Comparison of ENCODE assay signal across 24 cellular contexts in the genomic region with DNA sequence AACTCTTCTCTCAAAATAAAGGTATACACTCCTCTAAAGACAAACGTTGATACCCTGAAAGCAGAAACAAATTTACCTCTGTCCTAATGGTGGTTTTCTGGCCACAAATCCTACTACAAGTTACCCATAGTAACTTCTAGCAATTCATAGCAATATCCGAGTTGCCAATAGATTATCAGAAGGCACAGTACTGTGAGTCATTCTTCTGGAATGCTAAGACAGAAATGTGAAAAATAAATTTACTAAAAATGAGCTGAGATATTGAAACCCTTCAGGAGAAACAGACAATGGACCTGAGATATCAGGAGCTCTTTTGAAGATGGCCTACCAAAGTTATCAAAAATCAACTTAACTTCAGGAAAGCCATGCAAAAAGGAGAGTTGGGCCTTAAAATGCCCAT.
A peak's percentile ranks its signal among the peaks of the same experiment; 100 is the strongest.
DNase-seq lines count a peak whose midpoint lies in the region; ATAC-seq and TF ChIP-seq lines count a peak whose summit lies in the region.
"Had no signal": no experiment of that assay in that cellular context is flagged by ENCODE, and none has a peak within 500 bp of the region (broad histone marks: within the 10 kb centered on the region; RNA-seq: fewer than 3 reads in every experiment).

No MANE protein-coding gene starts in this region.

- H3K9ac ChIP-seq in PC-3 (ENCODE audit: low read length) = no peak overlapping the region

- no peaks in the 10 kb centered on the region for H3K9me2 ChIP-seq in PC-3 (replicated peaks; ENCODE audit: low read length)

- CTCF ChIA-PET in PC-3 (lab: Charles Lee) = interaction anchor here (0.6 kb wide), 1 partner anchor 372 kb away, joined by 3 read pairs; no protein-coding TSS in a partner anchor

- DNase-seq in ELR (ENCODE audit: low read depth) (peak; percentile 71), PC-3 (peak; percentile 24), fibroblast of gingiva (ENCODE audit: low read depth) (peak; percentile 7), myocyte (ENCODE audit: low read depth) (peak; percentile 29), iPS-NIHi11 (ENCODE audit: low spot score) (no peak)
- DNase-seq in effector memory CD4-positive, alpha-beta T cell = no peak
- DNase-seq: activated CD4-positive, CD25-positive, alpha-beta regulatory T cell; activated CD8-positive, alpha-beta T cell treated with anti-CD3 and anti-CD28 coated beads for 36 hours; activated naive CD4-positive, alpha-beta T cell treated with Interleukin-2 at 50 U/mL for 16 hours; amygdala; CD4-positive, CD25-positive, alpha-beta regulatory T cell; effector memory CD8-positive, alpha-beta T cell; foreskin melanocyte; GDM1; GOT3; Karpas-422; NCI-H2107; NCI-H510A; NK-92 treated with Interleukin-12 subunit alpha and Interleukin-12 subunit beta, amount 100 ng/mL, for 24 hours; posterior cingulate gyrus; stimulated activated naive CD4-positive, alpha-beta T cell treated with Interleukin-2 at 50 U/mL for 16 hours; T1000 had no signal

- ATAC-seq in PC-3 (peak; percentile 22; the same call in 1 of the 2 replicates), HG02852 (IDR thresholded peaks at IDR 0.05; ENCODE audit: unreplicated experiment) (no peak), GM21576 (IDR thresholded peaks at IDR 0.05; ENCODE audit: unreplicated experiment) (no peak)
- ATAC-seq: activated CD8-positive, alpha-beta T cell treated with anti-CD3 and anti-CD28 coated beads for 36 hours; effector memory CD8-positive, alpha-beta T cell had no signal

- H3K79me2 ChIP-seq in PC-3 (ENCODE audit: low read length) = no peaks in the 10 kb centered on the region

- TF ChIP-seq CTCF in PC-3 (conservative IDR thresholded peaks at IDR 0.05; ENCODE audit: low read depth, low read length) = no peak

- H3K4me3 ChIP-seq in PC-3 (ENCODE audit: low read length) = no peak overlapping the region
- no peak overlapping the region for H3K4me3 ChIP-seq in effector memory CD4-positive, alpha-beta T cell (ENCODE audit: insufficient read depth, low read depth, low read length, poor library complexity, severe bottlenecking)

- BruUV-seq in PC-3 (replicated peaks; lab: Mats Ljungman, UMichigan) = no TSS peak

- no peaks in the 10 kb centered on the region for H3K9me3 ChIP-seq in PC-3 (ENCODE audit: low read length)
- H3K9me3 ChIP-seq in effector memory CD4-positive, alpha-beta T cell (ENCODE audit: control insufficient read depth, low read length) = no peaks in the 10 kb centered on the region

- POLR2A ChIA-PET in PC-3 (lab: Charles Lee; ENCODE audit: unreplicated experiment) = no interaction called here

- H4K20me1 ChIP-seq in PC-3 (ENCODE audit: low read length) = no peaks in the 10 kb centered on the region

- H3K27ac ChIP-seq in PC-3 (ENCODE audit: low read length) = no peak overlapping the region
- no peak overlapping the region for H3K27ac ChIP-seq in effector memory CD4-positive, alpha-beta T cell (ENCODE audit: insufficient read depth, low read length, poor library complexity, severe bottlenecking)

- H3K36me3 ChIP-seq in PC-3 (ENCODE audit: low read depth, low read length) = no peaks in the 10 kb centered on the region
- no peaks in the 10 kb centered on the region for H3K36me3 ChIP-seq in effector memory CD4-positive, alpha-beta T cell (ENCODE audit: control insufficient read depth, insufficient read depth, low read length)

- no peaks in the 10 kb centered on the region for H3K27me3 ChIP-seq in PC-3 (ENCODE audit: low read length)
- H3K27me3 ChIP-seq in effector memory CD4-positive, alpha-beta T cell (replicated peaks; ENCODE audit: control insufficient read depth, insufficient read depth, low read length, poor library complexity, severe bottlenecking) = no peaks in the 10 kb centered on the region

- H3K4me2 ChIP-seq in PC-3 (ENCODE audit: low read length) = no peak overlapping the region

- intact Hi-C loops in PC-3 (cut with micrococcal nuclease) = loop anchor here (5.0 kb wide), 1 partner anchor 35 kb away; no protein-coding TSS in a partner anchor

- no peaks in the 10 kb centered on the region for H3F3A ChIP-seq in PC-3 (ENCODE audit: low read length, unreplicated experiment)

- H2AFZ ChIP-seq in PC-3 (ENCODE audit: low read length) = no peak overlapping the region

- H3K4me1 ChIP-seq in PC-3 (ENCODE audit: insufficient read depth, low read length) = no peaks in the 10 kb centered on the region
- H3K4me1 ChIP-seq in effector memory CD4-positive, alpha-beta T cell (ENCODE audit: control insufficient read depth, insufficient read depth, low read length, poor library complexity, severe bottlenecking) = no peaks in the 10 kb centered on the region

Comparison
In these comparisons a context has a peak if more than half of its experiments do, and no peak if none do; other contexts are left out.
1. DNase-seq: peak in ELR (single experiment), PC-3 (single experiment), fibroblast of gingiva (single experiment) and myocyte (single experiment); none in effector memory CD4-positive, alpha-beta T cell (0 of 3) and iPS-NIHi11 (single experiment).